ENCODE assay signal across 8 cellular contexts in the genomic region with DNA sequence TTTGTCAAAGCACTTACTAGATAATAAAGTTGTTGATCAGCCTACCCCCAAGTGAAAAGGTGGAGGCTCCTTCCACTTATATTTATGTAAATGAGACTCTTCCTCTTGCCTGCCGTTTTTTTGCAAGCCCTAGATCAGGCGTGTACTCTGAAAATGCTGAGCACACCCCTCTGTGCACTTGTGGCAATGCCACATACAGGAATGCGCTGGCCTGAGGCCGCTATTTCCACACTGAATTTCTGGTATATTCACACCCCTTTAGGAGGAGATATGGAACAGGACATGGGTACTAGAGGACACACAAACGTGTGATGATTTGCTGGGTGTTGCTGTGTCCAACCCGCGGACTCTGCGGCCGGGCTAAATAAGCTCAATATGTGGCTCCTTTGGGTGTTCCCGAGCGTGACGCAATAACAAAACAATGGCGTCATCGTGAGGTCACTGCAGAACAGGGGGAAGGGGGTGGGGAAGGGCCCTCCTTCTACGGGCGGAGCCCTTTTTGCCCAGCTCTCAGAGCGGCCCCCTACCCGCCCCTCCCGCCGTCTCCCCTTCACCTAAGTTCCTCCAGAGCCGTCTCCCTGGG. TPM values are rescaled to one million over a fixed set of nuclear protein-coding genes. Genes with fewer than 3 reads are reported as not detected.
DNase-seq lines count a peak whose midpoint lies in the region; ATAC-seq, FAIRE-seq and TF ChIP-seq lines count a peak whose summit lies in the region.

No MANE protein-coding gene starts in this region.

- peaks cover 6% of the 10 kb centered on the region for H3K79me1 ChIP-seq in H1 (ENCODE audit: low read depth, low read length)

- H3K4me2 ChIP-seq in H1 (ENCODE audit: insufficient read depth in 1 of 2, low read depth in 2 of 2, low read length in 2 of 2) = peak overlapping the region; percentile 91 to 97

- H2BK20ac ChIP-seq in H1 (ENCODE audit: low read length) = no peak overlapping the region

- no peak overlapping the region for H3K23ac ChIP-seq in H1 (ENCODE audit: insufficient read length)

- no peak for TF ChIP-seq POLR2A in H1 (IDR thresholded peaks at IDR 0.05; ENCODE audit: control extremely low read depth in 1 of 2, low read depth in 2 of 2, low read length in 2 of 2)
- TF ChIP-seq POLR2A in stomach (IDR thresholded peaks at IDR 0.05) = no peak

- no peak for TF ChIP-seq CTCF in H1 (IDR thresholded peaks at IDR 0.05; ENCODE audit: control extremely low read depth in 1 of 3, insufficient read depth in 1 of 3, low read depth in 1 of 3, low read length in 3 of 3)
- TF ChIP-seq CTCF in stomach (IDR thresholded peaks at IDR 0.05) = no peak

- peak overlapping the region; percentile 66 to 85 (median 74) for H3K4me3 ChIP-seq in H1 (ENCODE audit: extremely low read depth in 1 of 4, insufficient read depth in 2 of 4, low read depth in 3 of 4, low read length in 4 of 4)
- peak overlapping the region; percentile 77 to 95 for H3K4me3 ChIP-seq in muscle layer of colon (ENCODE audit: low read depth in 1 of 2, low read length in 2 of 2)
- peak overlapping the region; percentile 63 to 86 (median 73) for H3K4me3 ChIP-seq in stomach

- H3K18ac ChIP-seq in H1 (ENCODE audit: extremely low read depth, low read length) = no peak overlapping the region

- no peak for FAIRE-seq in H1 (lab: Jason Lieb, UNC)

- H3K36me3 ChIP-seq in H1 (ENCODE audit: control insufficient read depth in 2 of 4, insufficient read depth in 4 of 4, low read length in 3 of 4) = peaks cover 15 to 33% (median 27%) of the 10 kb centered on the region in 4 experiments
- H3K36me3 ChIP-seq in muscle layer of colon (ENCODE audit: insufficient read depth, low read length) = peaks cover 29% of the 10 kb centered on the region
- H3K36me3 ChIP-seq in stomach = peaks cover 25 to 32% (median 30%) of the 10 kb centered on the region in 4 donors

- intact Hi-C loops in stomach (cut with DNase I; ENCODE audit: low total_unique reads) = no loop called here

- ATAC-seq in GM21529 (IDR thresholded peaks at IDR 0.05; ENCODE audit: unreplicated experiment) = peak; percentile 37

- peak overlapping the region; percentile 89 for H3K27ac ChIP-seq in H1 (ENCODE audit: low read depth, low read length)
- peak overlapping the region; percentile 77 for H3K27ac ChIP-seq in muscle layer of colon (ENCODE audit: low read depth, low read length)
- H3K27ac ChIP-seq in stomach = peak overlapping the region; percentile 87 to 97 (median 95)

- H3K56ac ChIP-seq in H1 (replicated peaks; ENCODE audit: insufficient read length, low read depth, low read length) = no peak overlapping the region

- no peak for TF ChIP-seq EP300 in H1 (IDR thresholded peaks at IDR 0.05; ENCODE audit: borderline replicate concordance in 1 of 2, low read depth in 2 of 2, low read length in 2 of 2)
- TF ChIP-seq EP300 in stomach (IDR thresholded peaks at IDR 0.05) = peak; percentile 66

- no peak for TF ChIP-seq RAD21 in H1 (IDR thresholded peaks at IDR 0.05 in 1 of 2, conservative IDR thresholded peaks at IDR 0.05 in 1 of 2; ENCODE audit: low read depth in 2 of 2, low read length in 2 of 2)

- H2BK120ac ChIP-seq in H1 (replicated peaks; ENCODE audit: low read depth, low read length) = no peak overlapping the region

- H4K8ac ChIP-seq in H1 (ENCODE audit: extremely low read depth, insufficient read depth, low read length) = peak overlapping the region; percentile 66; the same call in 1 of the 2 replicates

- H3K79me2 ChIP-seq in H1 (ENCODE audit: control insufficient read depth in 1 of 2, insufficient read depth in 2 of 2, low read length in 2 of 2) = no peaks in the 10 kb centered on the region

- no peak overlapping the region for H2BK15ac ChIP-seq in H1 (ENCODE audit: low read length)

- peak overlapping the region; percentile 25; the same call in 1 of the 2 replicates for H2AK5ac ChIP-seq in H1 (ENCODE audit: low read depth, low read length)

- H3K4ac ChIP-seq in H1 (replicated peaks; ENCODE audit: insufficient read length, low read depth, low read length) = no peak overlapping the region

- H2BK12ac ChIP-seq in H1 (ENCODE audit: low read depth, low read length) = peak overlapping the region; percentile 92; the same call in 1 of the 2 replicates

- H3K4me1 ChIP-seq in H1 (replicated peaks in 1 of 4; ENCODE audit: control insufficient read depth in 3 of 4, insufficient read depth in 4 of 4, low read length in 3 of 4) (peaks cover 0 to 11% (median 5%) of the 10 kb centered on the region in 4 experiments; a peak in 5 of 7 replicates), muscle layer of colon (ENCODE audit: insufficient read depth, low read length) (peaks cover 15% of the 10 kb centered on the region), stomach (peaks cover 11 to 36% (median 20%) of the 10 kb centered on the region in 4 donors)

- H2BK5ac ChIP-seq in H1 (ENCODE audit: low read depth, low read length) = peak overlapping the region; percentile 76; the same call in 1 of the 2 replicates

- DNase-seq in GF-D8 (lab: John Stamatoyannopoulos, UW) (peak; percentile 63), HuH-7 (ENCODE audit: low spot score) (peak; percentile 69), H1 (ENCODE audit: low read depth in 1 of 2, low spot score in 2 of 2) (peak in 1 of 2 experiments; percentile 78), stomach (peak; percentile 73), NCI-H82 (lab: John Stamatoyannopoulos, UW) (no peak)
- DNase-seq in activated CD4-positive, alpha-beta T cell treated with anti-CD3 and anti-CD28 coated beads for 48 hours = peak; percentile 86

- H4K91ac ChIP-seq in H1 (replicated peaks; ENCODE audit: insufficient read length, low read length) = no peak overlapping the region

- H3K27me3 ChIP-seq in H1 (replicated peaks in 1 of 4; ENCODE audit: control insufficient read depth in 3 of 4, extremely low read depth in 1 of 4, insufficient read depth in 3 of 4, low read length in 3 of 4) (peaks cover 12 to 27% (median 24%) of the 10 kb centered on the region in 4 experiments), muscle layer of colon (ENCODE audit: control insufficient read depth in 1 of 2, insufficient read depth in 2 of 2, low read length in 2 of 2) (peaks cover 7 to 10% of the 10 kb centered on the region in 2 donors), stomach (peaks cover 0 to 42% (median 13%) of the 10 kb centered on the region in 3 donors)

- POLR2A ChIA-PET in H1 (lab: Charles Lee; ENCODE audit: partially characterized antibody) = interaction anchor here (0.9 to 4.4 kb wide), 26 partner anchors 8 to 515 kb away, joined by 3 to 35 read pairs (median 5); a partner anchor contains a TSS

- WGBS in H1 (ENCODE audit: extremely low coverage in 1 of 2, insufficient coverage in 1 of 2, insufficient read length in 1 of 2, insufficient replicate concordance in 2 of 2, low coverage in 1 of 2, low lambda C conversion rate in 2 of 2, missing lambda C conversion rate in 1 of 2), 2 experiments = 32% methylated on average over 19 of the region's 21 CpGs; no CpG with 5 or more reads in 1 of the 2 experiments
- 7 to 14% (median 9%) methylated on average over 19 to 21 of the region's 21 CpGs for WGBS in stomach, 5 donors

- CTCF ChIA-PET in H1 (lab: Charles Lee; ENCODE audit: partially characterized antibody) = interaction anchor here (1.0 to 2.0 kb wide), 7 partner anchors 9 to 160 kb away, joined by 3 to 7 read pairs (median 5); no protein-coding TSS in a partner anchor

- H3K14ac ChIP-seq in H1 (ENCODE audit: insufficient read length) = no peak overlapping the region

- no peak overlapping the region for H4K5ac ChIP-seq in H1 (ENCODE audit: insufficient read length, low read depth, low read length)

- peak overlapping the region; percentile 31; the same call in 1 of the 2 replicates for H2AFZ ChIP-seq in H1 (ENCODE audit: low read length)

- H3K9me3 ChIP-seq in H1 (ENCODE audit: insufficient read depth in 2 of 2, low read depth in 1 of 2, low read length in 1 of 2) (no peaks in the 10 kb centered on the region), muscle layer of colon (ENCODE audit: low read length) (no peaks in the 10 kb centered on the region), stomach (no peaks in the 10 kb centered on the region)

- H3K9ac ChIP-seq in H1 (replicated peaks in 1 of 4; ENCODE audit: extremely low read depth in 1 of 4, low read depth in 3 of 4, low read length in 3 of 4) (peak overlapping the region in 3 of 4 experiments; percentile 5 to 86 (median 83); a peak in 4 of 7 replicates), muscle layer of colon (ENCODE audit: low read length) (no peak overlapping the region)

- H3K23me2 ChIP-seq in H1 (ENCODE audit: low read depth, low read length) = peaks cover 4% of the 10 kb centered on the region

- peaks cover 0 to 2% of the 10 kb centered on the region in 2 experiments for H4K20me1 ChIP-seq in H1 (replicated peaks in 1 of 2; ENCODE audit: control insufficient read depth in 1 of 2, insufficient read depth in 2 of 2, low read length in 2 of 2)

RNA-seq across cellular contexts. Expression of a gene that starts 0.6 kb away (rescaled TPM):
- 15.2 and 15.8 TPM in 2 replicates for total RNA-seq in H1 (2021; fragmentation: NEBNext Ultra II Directional; extraction: Animal tissue kit (Norgen Biotek cat#: 25700))
- 23.3 and 31.4 TPM in 2 replicates for polyA plus RNA-seq in H1 (2011; rRNA removed)
- 22.7 TPM for polyA plus RNA-seq in H1 (2011; cell fraction: cytosol; rRNA removed)
- polyA plus RNA-seq in H1 (2011; cell fraction: nucleus; rRNA removed) = 12.1 TPM
- 14.1 to 22.6 TPM (median 19.5 TPM) in 4 replicates for polyA plus RNA-seq in H1 (2012, experiment 1 of 2)
- 20.3 TPM for polyA plus RNA-seq in H1 (2012, experiment 2 of 2)
- 15.8 TPM for polyA plus RNA-seq in H1 (2013, experiment 1 of 2)
- 17.6 TPM for polyA plus RNA-seq in H1 (2013, experiment 2 of 2)
- 26.3 and 33.9 TPM in 2 replicates for polyA minus RNA-seq in H1 (2011; rRNA and poly(A)+ RNA removed)
- polyA minus RNA-seq in H1 (2011; cell fraction: cytosol; rRNA and poly(A)+ RNA removed) = 11.2 TPM
- 15.2 TPM for polyA minus RNA-seq in H1 (2011; cell fraction: nucleus; rRNA and poly(A)+ RNA removed)
- total RNA-seq in stomach = 10 to 100 TPM; 10.1 to 46.8 (median 20.4) TPM
- polyA plus RNA-seq in stomach = 10 to 100 TPM; 14.7 to 27.5 (median 18.4) TPM

RNA-seq across cellular contexts. Expression of a gene that starts 5.7 kb away (rescaled TPM):
- 1.5 and 1.7 TPM in 2 replicates for total RNA-seq in H1 (2021; fragmentation: NEBNext Ultra II Directional; extraction: Animal tissue kit (Norgen Biotek cat#: 25700))
- polyA plus RNA-seq in H1 (2011; rRNA removed) (1.5 and 1.8 TPM in 2 replicates), stomach (under 1 TPM; 0.53 to 0.68 (median 0.61) TPM)
- 1.4 TPM for polyA plus RNA-seq in H1 (2011; cell fraction: cytosol; rRNA removed)
- polyA plus RNA-seq in H1 (2011; cell fraction: nucleus; rRNA removed) = 6.8 TPM
- polyA plus RNA-seq in H1 (2012, experiment 1 of 2) = 1.7 to 2.6 TPM (median 2.1 TPM) in 4 replicates
- polyA plus RNA-seq in H1 (2012, experiment 2 of 2) = 0.91 TPM
- 1.0 TPM for polyA plus RNA-seq in H1 (2013, experiment 1 of 2)
- 1.3 TPM for polyA plus RNA-seq in H1 (2013, experiment 2 of 2)
- 0.63 and 0.98 TPM in 2 replicates for polyA minus RNA-seq in H1 (2011; rRNA and poly(A)+ RNA removed)
- 2.1 TPM for polyA minus RNA-seq in H1 (2011; cell fraction: cytosol; rRNA and poly(A)+ RNA removed)
- 2.8 TPM for polyA minus RNA-seq in H1 (2011; cell fraction: nucleus; rRNA and poly(A)+ RNA removed)
- 1 to 10 TPM in 2 of 5 donors, under 1 TPM in 2, not detected in 1; under 0.01 to 5.7 (median 1.5) TPM for total RNA-seq in stomach

RNA-seq across cellular contexts. Expression of a gene that starts 7.8 kb away (rescaled TPM):
- 174 and 180 TPM in 2 replicates for total RNA-seq in H1 (2021; fragmentation: NEBNext Ultra II Directional; extraction: Animal tissue kit (Norgen Biotek cat#: 25700))
- 311 and 368 TPM in 2 replicates for polyA plus RNA-seq in H1 (2011; rRNA removed)
- 368 TPM for polyA plus RNA-seq in H1 (2011; cell fraction: cytosol; rRNA removed)
- polyA plus RNA-seq in H1 (2011; cell fraction: nucleus; rRNA removed) = 288 TPM
- polyA plus RNA-seq in H1 (2012, experiment 1 of 2) = 210 to 260 TPM (median 226 TPM) in 4 replicates
- 272 TPM for polyA plus RNA-seq in H1 (2012, experiment 2 of 2)
- polyA plus RNA-seq in H1 (2013, experiment 1 of 2) = 111 TPM
- 105 TPM for polyA plus RNA-seq in H1 (2013, experiment 2 of 2)
- 218 and 329 TPM in 2 replicates for polyA minus RNA-seq in H1 (2011; rRNA and poly(A)+ RNA removed)
- 110 TPM for polyA minus RNA-seq in H1 (2011; cell fraction: cytosol; rRNA and poly(A)+ RNA removed)
- polyA minus RNA-seq in H1 (2011; cell fraction: nucleus; rRNA and poly(A)+ RNA removed) = 99.0 TPM
- total RNA-seq in stomach = 100 to 1,000 TPM in 2 of 5 donors, 10 to 100 TPM in 3; 26.3 to 113 (median 39.1) TPM
- polyA plus RNA-seq in stomach = 10 to 100 TPM; 43.7 to 70.7 (median 57.3) TPM

RNA-seq across cellular contexts. Expression of a gene that starts 10.6 kb away (rescaled TPM):
- total RNA-seq in H1 (2021; fragmentation: NEBNext Ultra II Directional; extraction: Animal tissue kit (Norgen Biotek cat#: 25700)) = 6.1 and 6.4 TPM in 2 replicates
- 6.6 and 7.8 TPM in 2 replicates for polyA plus RNA-seq in H1 (2011; rRNA removed)
- 7.0 TPM for polyA plus RNA-seq in H1 (2011; cell fraction: cytosol; rRNA removed)
- polyA plus RNA-seq in H1 (2011; cell fraction: nucleus; rRNA removed) = 13.3 TPM
- polyA plus RNA-seq in H1 (2012, experiment 1 of 2) = 4.7 to 8.7 TPM (median 8.1 TPM) in 4 replicates
- 8.9 TPM for polyA plus RNA-seq in H1 (2012, experiment 2 of 2)
- 4.9 TPM for polyA plus RNA-seq in H1 (2013, experiment 1 of 2)
- polyA plus RNA-seq in H1 (2013, experiment 2 of 2) = 4.5 TPM
- polyA minus RNA-seq in H1 (2011; rRNA and poly(A)+ RNA removed) = 5.9 and 6.2 TPM in 2 replicates
- 3.5 TPM for polyA minus RNA-seq in H1 (2011; cell fraction: cytosol; rRNA and poly(A)+ RNA removed)
- 4.1 TPM for polyA minus RNA-seq in H1 (2011; cell fraction: nucleus; rRNA and poly(A)+ RNA removed)
- 10 to 100 TPM in 1 of 5 donors, 1 to 10 TPM in 4; 1.0 to 14.7 (median 8.7) TPM for total RNA-seq in stomach
- 10 to 100 TPM in 2 of 3 donors, 1 to 10 TPM in 1; 7.0 to 16.0 (median 14.7) TPM for polyA plus RNA-seq in stomach

RNA-seq across cellular contexts. Expression of a gene that starts 22.6 kb away (rescaled TPM):
- 2.3 and 3.3 TPM in 2 replicates for total RNA-seq in H1 (2021; fragmentation: NEBNext Ultra II Directional; extraction: Animal tissue kit (Norgen Biotek cat#: 25700))
- polyA plus RNA-seq in H1 (2011; rRNA removed) (2.6 and 2.9 TPM in 2 replicates), stomach (1 to 10 TPM in 1 of 3 donors, under 1 TPM in 2; 0.56 to 1.4 (median 0.73) TPM)
- polyA plus RNA-seq in H1 (2011; cell fraction: cytosol; rRNA removed) = 2.5 TPM
- polyA plus RNA-seq in H1 (2011; cell fraction: nucleus; rRNA removed) = 6.3 TPM
- 1.9 to 2.5 TPM (median 2.3 TPM) in 4 replicates for polyA plus RNA-seq in H1 (2012, experiment 1 of 2)
- 1.9 TPM for polyA plus RNA-seq in H1 (2012, experiment 2 of 2)
- 1.4 TPM for polyA plus RNA-seq in H1 (2013, experiment 1 of 2)
- 1.2 TPM for polyA plus RNA-seq in H1 (2013, experiment 2 of 2)
- 2.0 and 2.1 TPM in 2 replicates for polyA minus RNA-seq in H1 (2011; rRNA and poly(A)+ RNA removed)
- 4.8 TPM for polyA minus RNA-seq in H1 (2011; cell fraction: cytosol; rRNA and poly(A)+ RNA removed)
- polyA minus RNA-seq in H1 (2011; cell fraction: nucleus; rRNA and poly(A)+ RNA removed) = 4.4 TPM
- total RNA-seq in stomach = 1 to 10 TPM in 4 of 5 donors, not detected in 1; 1.0 to 3.1 (median 1.8) TPM
